ENCODE assay signal across 1 cellular context in genomic region chr2:20015482-20016083, GRCh38.
TF ChIP-seq lines count a peak whose summit lies in the region.

No MANE protein-coding gene starts in this region.

TF ChIP-seq in K562, 482 proteins besides CTCF, POLR2A, EP300 and RAD21:
- TF ChIP-seq MYC (IDR thresholded peaks at IDR 0.05; ENCODE audit: low read depth, low read length) (no peak), MYC (CRISPR knock-in tag; IDR thresholded peaks at IDR 0.05; ENCODE audit: borderline replicate concordance, low read depth) (no peak), ARID1B (IDR thresholded peaks at IDR 0.05) (no peak), KDM4B (IDR thresholded peaks at IDR 0.05; ENCODE audit: borderline replicate concordance in 2 of 2, low read depth in 1 of 2) (no peak), RCOR1 (IDR thresholded peaks at IDR 0.05; ENCODE audit: borderline replicate concordance in 1 of 2, low read depth in 2 of 2, low read length in 2 of 2) (peak in 1 of 2 experiments; percentile 34; a peak in 1 of 4 replicates), PHF21A (IDR thresholded peaks at IDR 0.05; ENCODE audit: borderline replicate concordance, low read depth) (peak; percentile 36; the same call in 1 of the 2 replicates), CLOCK (CRISPR knock-in tag; IDR thresholded peaks at IDR 0.05; ENCODE audit: borderline replicate concordance) (no peak), SMC3 (conservative IDR thresholded peaks at IDR 0.05; ENCODE audit: insufficient read depth, low read depth, low read length) (0 out of 2 replicates have a peak, but pooled peaks have one; percentile 30), ZNF384 (IDR thresholded peaks at IDR 0.05; ENCODE audit: low read depth, low read length) (0 out of 2 replicates have a peak, but pooled peaks have one; percentile 22)
- TF ChIP-seq, protein P1, sequence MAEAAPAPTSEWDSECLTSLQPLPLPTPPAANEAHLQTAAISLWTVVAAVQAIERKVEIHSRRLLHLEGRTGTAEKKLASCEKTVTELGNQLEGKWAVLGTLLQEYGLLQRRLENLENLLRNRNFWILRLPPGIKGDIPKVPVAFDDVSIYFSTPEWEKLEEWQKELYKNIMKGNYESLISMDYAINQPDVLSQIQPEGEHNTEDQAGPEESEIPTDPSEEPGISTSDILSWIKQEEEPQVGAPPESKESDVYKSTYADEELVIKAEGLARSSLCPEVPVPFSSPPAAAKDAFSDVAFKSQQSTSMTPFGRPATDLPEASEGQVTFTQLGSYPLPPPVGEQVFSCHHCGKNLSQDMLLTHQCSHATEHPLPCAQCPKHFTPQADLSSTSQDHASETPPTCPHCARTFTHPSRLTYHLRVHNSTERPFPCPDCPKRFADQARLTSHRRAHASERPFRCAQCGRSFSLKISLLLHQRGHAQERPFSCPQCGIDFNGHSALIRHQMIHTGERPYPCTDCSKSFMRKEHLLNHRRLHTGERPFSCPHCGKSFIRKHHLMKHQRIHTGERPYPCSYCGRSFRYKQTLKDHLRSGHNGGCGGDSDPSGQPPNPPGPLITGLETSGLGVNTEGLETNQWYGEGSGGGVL (CRISPR knock-in tag; IDR thresholded peaks at IDR 0.05) = no peak
- TF ChIP-seq, protein P2, sequence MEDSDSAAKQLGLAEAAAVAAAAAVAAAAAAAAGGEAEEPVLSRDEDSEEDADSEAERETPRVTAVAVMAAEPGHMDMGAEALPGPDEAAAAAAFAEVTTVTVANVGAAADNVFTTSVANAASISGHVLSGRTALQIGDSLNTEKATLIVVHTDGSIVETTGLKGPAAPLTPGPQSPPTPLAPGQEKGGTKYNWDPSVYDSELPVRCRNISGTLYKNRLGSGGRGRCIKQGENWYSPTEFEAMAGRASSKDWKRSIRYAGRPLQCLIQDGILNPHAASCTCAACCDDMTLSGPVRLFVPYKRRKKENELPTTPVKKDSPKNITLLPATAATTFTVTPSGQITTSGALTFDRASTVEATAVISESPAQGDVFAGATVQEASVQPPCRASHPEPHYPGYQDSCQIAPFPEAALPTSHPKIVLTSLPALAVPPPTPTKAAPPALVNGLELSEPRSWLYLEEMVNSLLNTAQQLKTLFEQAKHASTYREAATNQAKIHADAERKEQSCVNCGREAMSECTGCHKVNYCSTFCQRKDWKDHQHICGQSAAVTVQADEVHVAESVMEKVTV (CRISPR knock-in tag; IDR thresholded peaks at IDR 0.05) = peak; percentile 30; the same call in 1 of the 2 replicates
- TF ChIP-seq, protein P3, sequence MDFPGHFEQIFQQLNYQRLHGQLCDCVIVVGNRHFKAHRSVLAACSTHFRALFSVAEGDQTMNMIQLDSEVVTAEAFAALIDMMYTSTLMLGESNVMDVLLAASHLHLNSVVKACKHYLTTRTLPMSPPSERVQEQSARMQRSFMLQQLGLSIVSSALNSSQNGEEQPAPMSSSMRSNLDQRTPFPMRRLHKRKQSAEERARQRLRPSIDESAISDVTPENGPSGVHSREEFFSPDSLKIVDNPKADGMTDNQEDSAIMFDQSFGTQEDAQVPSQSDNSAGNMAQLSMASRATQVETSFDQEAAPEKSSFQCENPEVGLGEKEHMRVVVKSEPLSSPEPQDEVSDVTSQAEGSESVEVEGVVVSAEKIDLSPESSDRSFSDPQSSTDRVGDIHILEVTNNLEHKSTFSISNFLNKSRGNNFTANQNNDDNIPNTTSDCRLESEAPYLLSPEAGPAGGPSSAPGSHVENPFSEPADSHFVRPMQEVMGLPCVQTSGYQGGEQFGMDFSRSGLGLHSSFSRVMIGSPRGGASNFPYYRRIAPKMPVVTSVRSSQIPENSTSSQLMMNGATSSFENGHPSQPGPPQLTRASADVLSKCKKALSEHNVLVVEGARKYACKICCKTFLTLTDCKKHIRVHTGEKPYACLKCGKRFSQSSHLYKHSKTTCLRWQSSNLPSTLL (IDR thresholded peaks at IDR 0.05) = no peak
TF ChIP-seq in K562: peak in this region for 5.
